ENCODE assay signal across 1 cellular context in the genomic region with DNA sequence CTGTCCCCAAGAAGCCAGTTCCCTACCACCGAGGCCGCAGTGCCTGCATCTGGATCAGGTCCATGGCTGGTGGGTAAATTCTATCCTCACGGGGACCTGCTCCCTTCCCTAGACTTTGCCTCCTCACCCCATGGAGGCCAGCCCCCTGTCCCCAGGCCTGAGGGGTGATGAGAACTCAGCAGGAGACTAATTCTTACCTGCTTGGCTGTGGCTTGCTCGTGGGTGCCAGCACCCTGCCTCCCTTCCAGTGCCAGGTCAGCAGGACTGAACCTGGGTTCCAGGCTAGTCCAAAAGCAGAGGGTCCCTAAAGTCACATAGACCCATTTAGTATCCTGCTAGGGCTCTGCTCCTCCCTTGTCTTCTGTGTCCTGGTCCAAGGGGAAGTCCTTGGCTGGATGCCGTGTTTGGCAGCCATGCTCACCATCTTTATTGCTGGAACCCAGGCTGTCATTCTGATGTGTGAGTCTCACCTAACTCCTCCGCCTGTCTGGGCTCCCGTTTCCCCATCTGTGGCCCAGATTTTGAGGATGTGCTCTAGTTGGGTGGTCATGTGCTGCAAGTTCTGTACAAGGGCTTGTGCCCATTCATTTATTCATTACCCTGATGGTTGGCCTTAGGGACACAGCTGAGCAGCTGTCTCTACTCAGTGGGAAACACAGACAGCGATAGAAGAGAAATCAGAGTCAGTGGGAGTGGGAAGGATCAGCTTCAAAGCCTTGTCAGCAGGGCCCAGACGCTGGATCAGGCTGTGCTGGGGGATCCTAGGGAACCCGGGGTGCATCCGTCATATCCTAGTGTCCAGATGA.
TF ChIP-seq lines count a peak whose summit lies in the region.

No MANE protein-coding gene starts in this region.

TF ChIP-seq in SK-N-SH, 30 proteins besides CTCF, POLR2A, EP300 and RAD21 (continued from another document):
- TF ChIP-seq, protein P1, sequence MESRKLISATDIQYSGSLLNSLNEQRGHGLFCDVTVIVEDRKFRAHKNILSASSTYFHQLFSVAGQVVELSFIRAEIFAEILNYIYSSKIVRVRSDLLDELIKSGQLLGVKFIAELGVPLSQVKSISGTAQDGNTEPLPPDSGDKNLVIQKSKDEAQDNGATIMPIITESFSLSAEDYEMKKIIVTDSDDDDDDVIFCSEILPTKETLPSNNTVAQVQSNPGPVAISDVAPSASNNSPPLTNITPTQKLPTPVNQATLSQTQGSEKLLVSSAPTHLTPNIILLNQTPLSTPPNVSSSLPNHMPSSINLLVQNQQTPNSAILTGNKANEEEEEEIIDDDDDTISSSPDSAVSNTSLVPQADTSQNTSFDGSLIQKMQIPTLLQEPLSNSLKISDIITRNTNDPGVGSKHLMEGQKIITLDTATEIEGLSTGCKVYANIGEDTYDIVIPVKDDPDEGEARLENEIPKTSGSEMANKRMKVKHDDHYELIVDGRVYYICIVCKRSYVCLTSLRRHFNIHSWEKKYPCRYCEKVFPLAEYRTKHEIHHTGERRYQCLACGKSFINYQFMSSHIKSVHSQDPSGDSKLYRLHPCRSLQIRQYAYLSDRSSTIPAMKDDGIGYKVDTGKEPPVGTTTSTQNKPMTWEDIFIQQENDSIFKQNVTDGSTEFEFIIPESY (IDR thresholded peaks at IDR 0.05; ENCODE audit: borderline replicate concordance, low read depth), result no peak
